Comparison of ENCODE assay signal across 17 cellular contexts in genomic region chr5:36944024-36944423, GRCh38.
"Had no signal": no experiment of that assay in that cellular context is flagged by ENCODE, and none has a peak within 500 bp of the region (broad histone marks: within the 10 kb centered on the region; RNA-seq: fewer than 3 reads in every experiment).

No MANE protein-coding gene starts in this region.

- H3K27me3 ChIP-seq: brain microvascular endothelial cell, esophagus squamous epithelium, gastrocnemius medialis, spleen had no signal

- DNase-seq: activated CD4-positive, alpha-beta memory T cell treated with anti-CD3 and anti-CD28 coated beads for 36 hours; activated CD4-positive, alpha-beta T cell treated with anti-CD3 and anti-CD28 coated beads for 48 hours; activated effector memory CD4-positive, alpha-beta T cell treated with anti-CD3 and anti-CD28 coated beads, Interleukin-2, amount 50 U/mL, for 16 hours; activated naive CD4-positive, alpha-beta T cell treated with anti-CD3 and anti-CD28 coated beads, Interleukin-2, amount 10 ng/mL, durations not matched to agents 7 days and 5 days; activated T-cell treated with anti-CD3 and anti-CD28 coated beads, Interleukin-2, amount 50 U/mL, for 72 hours; aorta; brain microvascular endothelial cell; esophagus squamous epithelium; gastrocnemius medialis; left cardiac atrium; posterior cingulate gyrus; retina; spleen; stimulated activated CD4-positive, alpha-beta T cell treated with anti-CD3 and anti-CD28 coated beads, Interleukin-4, amount 100 ng/mL, for 1 hour had no signal

- H3K9me3 Mint-ChIP-seq: activated CD4-positive, alpha-beta memory T cell treated with anti-CD3 and anti-CD28 coated beads for 36 hours; activated naive CD4-positive, alpha-beta T cell treated with anti-CD3 and anti-CD28 coated beads, Interleukin-2, amount 10 ng/mL, durations not matched to agents 7 days and 5 days; activated T-cell treated with anti-CD3 and anti-CD28 coated beads, Interleukin-2, amount 50 U/mL, for 72 hours; T-helper 1 cell treated with Interleukin-12 subunit alpha and Interleukin-12 subunit beta and Interleukin-4 antibody, amounts not matched to agents 30 μg/mL and 1 μg/mL, for 36 hours; type B pancreatic cell had no signal

- ATAC-seq: activated T-cell treated with anti-CD3 and anti-CD28 coated beads, Interleukin-2, amount 50 U/mL, for 72 hours; gastrocnemius medialis; left cardiac atrium had no signal

- H3K27ac Mint-ChIP-seq: activated CD4-positive, alpha-beta memory T cell treated with anti-CD3 and anti-CD28 coated beads for 36 hours; activated naive CD4-positive, alpha-beta T cell treated with anti-CD3 and anti-CD28 coated beads, Interleukin-2, amount 10 ng/mL, durations not matched to agents 7 days and 5 days; activated T-cell treated with anti-CD3 and anti-CD28 coated beads, Interleukin-2, amount 50 U/mL, for 72 hours; T-helper 1 cell treated with Interleukin-12 subunit alpha and Interleukin-12 subunit beta and Interleukin-4 antibody, amounts not matched to agents 30 μg/mL and 1 μg/mL, for 36 hours; type B pancreatic cell had no signal

- H3K27me3 Mint-ChIP-seq: activated CD4-positive, alpha-beta memory T cell treated with anti-CD3 and anti-CD28 coated beads for 36 hours; activated naive CD4-positive, alpha-beta T cell treated with anti-CD3 and anti-CD28 coated beads, Interleukin-2, amount 10 ng/mL, durations not matched to agents 7 days and 5 days; type B pancreatic cell had no signal

- H3K4me3 Mint-ChIP-seq: activated CD4-positive, alpha-beta memory T cell treated with anti-CD3 and anti-CD28 coated beads for 36 hours; activated naive CD4-positive, alpha-beta T cell treated with anti-CD3 and anti-CD28 coated beads, Interleukin-2, amount 10 ng/mL, durations not matched to agents 7 days and 5 days; activated T-cell treated with anti-CD3 and anti-CD28 coated beads, Interleukin-2, amount 50 U/mL, for 72 hours; T-helper 1 cell treated with Interleukin-12 subunit alpha and Interleukin-12 subunit beta and Interleukin-4 antibody, amounts not matched to agents 30 μg/mL and 1 μg/mL, for 36 hours; type B pancreatic cell had no signal

- H3K36me3 ChIP-seq: brain microvascular endothelial cell, esophagus squamous epithelium, gastrocnemius medialis, thoracic aorta had no signal

- H3K4me3 ChIP-seq: esophagus squamous epithelium, gastrocnemius medialis, spleen, thoracic aorta had no signal

- H3K36me3 Mint-ChIP-seq: activated CD4-positive, alpha-beta memory T cell treated with anti-CD3 and anti-CD28 coated beads for 36 hours; activated naive CD4-positive, alpha-beta T cell treated with anti-CD3 and anti-CD28 coated beads, Interleukin-2, amount 10 ng/mL, durations not matched to agents 7 days and 5 days; type B pancreatic cell had no signal

- H3K27ac ChIP-seq: brain microvascular endothelial cell, esophagus squamous epithelium, gastrocnemius medialis, spleen, thoracic aorta had no signal

- H3K9me3 ChIP-seq: esophagus squamous epithelium, gastrocnemius medialis, spleen, thoracic aorta had no signal
